2 cellular contexts compared by ENCODE assay signal in the genomic region with DNA sequence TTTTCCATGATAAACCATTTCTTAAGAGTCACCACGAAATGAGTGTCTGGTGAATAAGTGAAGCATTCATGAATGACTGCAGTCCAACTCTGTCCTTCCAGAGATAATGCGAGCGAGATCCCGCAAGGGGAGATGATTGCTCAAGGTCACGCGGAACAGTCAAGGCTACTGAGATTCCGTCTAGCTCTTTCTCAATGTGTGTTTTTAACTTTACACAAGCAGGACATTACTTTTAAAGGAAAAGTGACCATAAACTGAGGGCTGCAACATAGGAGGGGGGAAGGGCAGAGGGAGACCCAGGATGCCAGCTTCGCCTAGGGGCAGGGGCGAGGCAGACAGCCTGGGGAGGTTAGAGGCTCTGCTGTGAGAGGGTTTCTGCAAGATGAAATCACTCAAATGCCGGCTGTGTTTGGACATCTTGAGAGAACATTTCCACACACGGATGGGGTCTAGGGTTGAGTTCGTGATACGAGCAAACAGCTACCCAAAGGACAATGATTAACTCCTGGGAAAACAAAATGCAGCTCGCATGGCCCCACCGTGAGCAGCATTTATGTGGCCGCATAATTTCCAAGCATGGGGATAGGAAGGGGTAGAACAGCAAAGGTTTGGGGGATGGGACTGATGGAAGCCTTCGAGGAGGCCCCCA.
TF ChIP-seq lines count a peak whose summit lies in the region.

No MANE protein-coding gene starts in this region.

TF ChIP-seq in A549, 52 proteins besides CTCF, POLR2A, EP300 and RAD21:
- TF ChIP-seq, protein P1, sequence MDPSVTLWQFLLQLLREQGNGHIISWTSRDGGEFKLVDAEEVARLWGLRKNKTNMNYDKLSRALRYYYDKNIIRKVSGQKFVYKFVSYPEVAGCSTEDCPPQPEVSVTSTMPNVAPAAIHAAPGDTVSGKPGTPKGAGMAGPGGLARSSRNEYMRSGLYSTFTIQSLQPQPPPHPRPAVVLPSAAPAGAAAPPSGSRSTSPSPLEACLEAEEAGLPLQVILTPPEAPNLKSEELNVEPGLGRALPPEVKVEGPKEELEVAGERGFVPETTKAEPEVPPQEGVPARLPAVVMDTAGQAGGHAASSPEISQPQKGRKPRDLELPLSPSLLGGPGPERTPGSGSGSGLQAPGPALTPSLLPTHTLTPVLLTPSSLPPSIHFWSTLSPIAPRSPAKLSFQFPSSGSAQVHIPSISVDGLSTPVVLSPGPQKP (IDR thresholded peaks at IDR 0.05; ENCODE audit: low read depth, low read length), result no peak
- TF ChIP-seq RNF2 (IDR thresholded peaks at IDR 0.05; ENCODE audit: borderline replicate concordance, low read depth) (no peak), JUNB (IDR thresholded peaks at IDR 0.05) (no peak), ESRRA (IDR thresholded peaks at IDR 0.05; ENCODE audit: borderline replicate concordance, low read length) (no peak), ZFP36 (IDR thresholded peaks at IDR 0.05; ENCODE audit: borderline replicate concordance, partially characterized antibody) (no peak), HEYL (CRISPR knock-in tag; IDR thresholded peaks at IDR 0.05) (no peak)
- TF ChIP-seq, protein P2, sequence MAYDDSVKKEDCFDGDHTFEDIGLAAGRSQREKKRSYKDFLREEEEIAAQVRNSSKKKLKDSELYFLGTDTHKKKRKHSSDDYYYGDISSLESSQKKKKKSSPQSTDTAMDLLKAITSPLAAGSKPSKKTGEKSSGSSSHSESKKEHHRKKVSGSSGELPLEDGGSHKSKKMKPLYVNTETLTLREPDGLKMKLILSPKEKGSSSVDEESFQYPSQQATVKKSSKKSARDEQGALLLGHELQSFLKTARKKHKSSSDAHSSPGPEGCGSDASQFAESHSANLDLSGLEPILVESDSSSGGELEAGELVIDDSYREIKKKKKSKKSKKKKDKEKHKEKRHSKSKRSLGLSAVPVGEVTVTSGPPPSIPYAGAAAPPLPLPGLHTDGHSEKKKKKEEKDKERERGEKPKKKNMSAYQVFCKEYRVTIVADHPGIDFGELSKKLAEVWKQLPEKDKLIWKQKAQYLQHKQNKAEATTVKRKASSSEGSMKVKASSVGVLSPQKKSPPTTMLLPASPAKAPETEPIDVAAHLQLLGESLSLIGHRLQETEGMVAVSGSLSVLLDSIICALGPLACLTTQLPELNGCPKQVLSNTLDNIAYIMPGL (CRISPR knock-in tag; IDR thresholded peaks at IDR 0.05; ENCODE audit: borderline replicate concordance), result no peak
- TF ChIP-seq, protein P3, sequence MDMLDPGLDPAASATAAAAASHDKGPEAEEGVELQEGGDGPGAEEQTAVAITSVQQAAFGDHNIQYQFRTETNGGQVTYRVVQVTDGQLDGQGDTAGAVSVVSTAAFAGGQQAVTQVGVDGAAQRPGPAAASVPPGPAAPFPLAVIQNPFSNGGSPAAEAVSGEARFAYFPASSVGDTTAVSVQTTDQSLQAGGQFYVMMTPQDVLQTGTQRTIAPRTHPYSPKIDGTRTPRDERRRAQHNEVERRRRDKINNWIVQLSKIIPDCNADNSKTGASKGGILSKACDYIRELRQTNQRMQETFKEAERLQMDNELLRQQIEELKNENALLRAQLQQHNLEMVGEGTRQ (IDR thresholded peaks at IDR 0.05), result no peak

TF ChIP-seq in IMR-90, 13 proteins besides CTCF, POLR2A, EP300 and RAD21:
- TF ChIP-seq MAFK (IDR thresholded peaks at IDR 0.05; ENCODE audit: low read depth, low read length) (no peak), RCOR1 (IDR thresholded peaks at IDR 0.05; ENCODE audit: insufficient replicate concordance, low read length) (no peak), FOS (IDR thresholded peaks at IDR 0.05; ENCODE audit: low read depth, low read length) (no peak), CEBPB (IDR thresholded peaks at IDR 0.05; ENCODE audit: low read depth, low read length) (no peak), SMC3 (IDR thresholded peaks at IDR 0.05; ENCODE audit: low read depth, low read length) (no peak), CHD1 (IDR thresholded peaks at IDR 0.05; ENCODE audit: low read depth, low read length) (no peak), RFX5 (IDR thresholded peaks at IDR 0.05; ENCODE audit: low read depth, low read length) (no peak), MAZ (IDR thresholded peaks at IDR 0.05; ENCODE audit: borderline replicate concordance, low read depth, low read length) (no peak)
- TF ChIP-seq, protein P3 (IDR thresholded peaks at IDR 0.05; ENCODE audit: low read depth, low read length), result no peak
